ENCODE assay signal across 24 cellular contexts in the genomic region with DNA sequence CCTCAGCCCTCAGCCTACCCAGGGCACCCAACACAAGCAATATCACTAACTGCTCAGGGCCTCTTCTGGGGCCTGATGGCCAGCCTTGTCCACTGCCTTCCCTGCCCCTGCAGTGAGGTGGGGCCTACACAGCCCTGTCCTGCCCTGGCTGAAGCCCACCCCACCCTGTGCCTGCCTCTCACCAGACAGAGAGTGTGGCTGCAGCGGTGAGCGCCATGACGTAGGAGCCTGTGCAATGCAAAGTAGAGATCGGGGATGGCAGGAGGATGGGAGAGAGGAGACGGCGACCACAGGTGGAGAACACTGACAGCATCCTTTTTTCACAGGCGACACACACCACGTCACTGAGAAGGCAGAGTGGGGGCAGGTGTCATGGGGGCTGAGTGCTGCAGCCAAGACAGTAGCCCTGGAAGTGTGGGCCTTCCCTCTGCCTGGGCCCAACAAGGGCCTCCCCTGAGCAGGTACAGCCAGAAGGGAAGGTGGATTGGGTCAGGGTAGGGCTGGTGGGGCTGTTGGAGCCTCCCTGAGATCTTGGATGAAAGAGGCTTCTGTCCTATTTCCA.
DNase-seq lines count a peak whose midpoint lies in the region; ATAC-seq, FAIRE-seq and TF ChIP-seq lines count a peak whose summit lies in the region.
"Had no signal": no experiment of that assay in that cellular context is flagged by ENCODE, and none has a peak within 500 bp of the region (broad histone marks: within the 10 kb centered on the region; RNA-seq: fewer than 3 reads in every experiment).

No MANE protein-coding gene starts in this region.

- peak overlapping the region; percentile 18 for H3K27ac Mint-ChIP-seq in progenitor cell of endocrine pancreas
- H3K27ac Mint-ChIP-seq: H9 had no signal

- intact Hi-C loops in HepG2 (cut with micrococcal nuclease; ENCODE audit: unreplicated experiment), result no loop called here
- intact Hi-C loops in right lobe of liver (cut with DNase I), result no loop called here

- POLR2A ChIA-PET in HepG2 (lab: Yijun Ruan, JAX), result no interaction called here
- POLR2A ChIA-PET in H1 (lab: Charles Lee; ENCODE audit: partially characterized antibody), result no interaction called here

- H3K9me3 ChIP-seq in HepG2 (ENCODE audit: low read length) (no peaks in the 10 kb centered on the region), right lobe of liver (no peaks in the 10 kb centered on the region), H1 (ENCODE audit: insufficient read depth in 2 of 2, low read depth in 1 of 2, low read length in 1 of 2) (no peaks in the 10 kb centered on the region), BE2C (no peaks in the 10 kb centered on the region)
- H3K9me3 ChIP-seq: SJCRH30 had no signal

- no peak overlapping the region for H3K23ac ChIP-seq in H1 (ENCODE audit: insufficient read length)

- TF ChIP-seq POLR2A in HepG2 (IDR thresholded peaks at IDR 0.05; ENCODE audit: insufficient read depth in 1 of 2, low read depth in 2 of 2, low read length in 2 of 2), result no peak
- no peak for TF ChIP-seq POLR2A in right lobe of liver (IDR thresholded peaks at IDR 0.05)
- no peak for TF ChIP-seq POLR2A in H1 (IDR thresholded peaks at IDR 0.05; ENCODE audit: control extremely low read depth in 1 of 2, low read depth in 2 of 2, low read length in 2 of 2)

- no peak overlapping the region for H3K27ac ChIP-seq in HepG2 (ENCODE audit: extremely low read length, insufficient read depth, low read length)
- H3K27ac ChIP-seq in right lobe of liver, result no peak overlapping the region
- no peak overlapping the region for H3K27ac ChIP-seq in H1 (ENCODE audit: low read depth, low read length)
- H3K27ac ChIP-seq: KMS-11, PC-9, SJCRH30 had no signal

- no peak overlapping the region for H3K9ac ChIP-seq in HepG2 (ENCODE audit: insufficient read depth, low read depth, low read length)
- no peak overlapping the region for H3K9ac ChIP-seq in H1 (replicated peaks in 1 of 4; ENCODE audit: extremely low read depth in 1 of 4, low read depth in 3 of 4, low read length in 3 of 4)
- H3K9ac ChIP-seq: KMS-11 had no signal

- H3K27me3 Mint-ChIP-seq in progenitor cell of endocrine pancreas, result no peaks in the 10 kb centered on the region
- H3K27me3 Mint-ChIP-seq: CD8-positive, alpha-beta memory T cell had no signal

- CTCF ChIA-PET in HepG2 (lab: Yijun Ruan, JAX; ENCODE audit: low intra/inter-chr PET ratio, low total read pairs), result no interaction called here
- CTCF ChIA-PET in H1 (lab: Charles Lee; ENCODE audit: partially characterized antibody), result no interaction called here

- peak overlapping the region; percentile 36; the same call in 1 of the 2 replicates for H4K8ac ChIP-seq in H1 (ENCODE audit: extremely low read depth, insufficient read depth, low read length)

- H3K23me2 ChIP-seq in H1 (ENCODE audit: low read depth, low read length), result no peaks in the 10 kb centered on the region

- H3K14ac ChIP-seq in H1 (ENCODE audit: insufficient read length), result no peak overlapping the region

- H3K36me3 ChIP-seq in HepG2 (replicated peaks in 1 of 2; ENCODE audit: control insufficient read depth in 1 of 2, insufficient read depth in 2 of 2, low read length in 2 of 2) (peaks cover 48 to 95% of the 10 kb centered on the region in 2 experiments), right lobe of liver (peaks cover 7 to 99% (median 59%) of the 10 kb centered on the region in 4 donors), H1 (ENCODE audit: control insufficient read depth in 2 of 4, insufficient read depth in 4 of 4, low read length in 3 of 4) (peaks cover 28 to 68% (median 52%) of the 10 kb centered on the region in 4 experiments), BE2C (peaks cover 87% of the 10 kb centered on the region)

- H3K36me3 Mint-ChIP-seq in progenitor cell of endocrine pancreas (ENCODE audit: insufficient read depth), result peaks cover 19% of the 10 kb centered on the region

- no peak overlapping the region for H2AFZ ChIP-seq in HepG2 (ENCODE audit: low read length)
- H2AFZ ChIP-seq in H1 (ENCODE audit: low read length), result no peak overlapping the region
- H2AFZ ChIP-seq: PC-9 had no signal

- no peak for ATAC-seq in HepG2
- no peak for ATAC-seq in right lobe of liver
- ATAC-seq: Right ventricle myocardium inferior had no signal

- TF ChIP-seq CTCF in HepG2 (CRISPR knock-in tag; IDR thresholded peaks at IDR 0.05), result no peak
- TF ChIP-seq CTCF in right lobe of liver (IDR thresholded peaks at IDR 0.05), result no peak
- TF ChIP-seq CTCF in H1 (IDR thresholded peaks at IDR 0.05; ENCODE audit: control extremely low read depth in 1 of 3, insufficient read depth in 1 of 3, low read depth in 1 of 3, low read length in 3 of 3), result no peak
- TF ChIP-seq CTCF in progenitor cell of endocrine pancreas (IDR thresholded peaks at IDR 0.05; ENCODE audit: unreplicated experiment), result no peak
- no peak for TF ChIP-seq CTCF in BE2C (IDR thresholded peaks at IDR 0.05; ENCODE audit: low read depth, low read length)

- H3K79me2 ChIP-seq in HepG2 (ENCODE audit: insufficient read depth, low read length), result no peaks in the 10 kb centered on the region
- H3K79me2 ChIP-seq in H1 (ENCODE audit: control insufficient read depth in 1 of 2, insufficient read depth in 2 of 2, low read length in 2 of 2), result no peaks in the 10 kb centered on the region

- FAIRE-seq in HepG2 (lab: Jason Lieb, UNC) (no peak), H1 (lab: Jason Lieb, UNC) (no peak)
- FAIRE-seq: A204.1, GM18507 had no signal

- H2BK12ac ChIP-seq in H1 (ENCODE audit: low read depth, low read length), result no peak overlapping the region

- H3K4ac ChIP-seq in H1 (replicated peaks; ENCODE audit: insufficient read length, low read depth, low read length), result no peak overlapping the region

- H2BK120ac ChIP-seq in H1 (replicated peaks; ENCODE audit: low read depth, low read length), result no peak overlapping the region

- no peak overlapping the region for H4K91ac ChIP-seq in H1 (replicated peaks; ENCODE audit: insufficient read length, low read length)

- H2BK20ac ChIP-seq in H1 (ENCODE audit: low read length), result no peak overlapping the region

- H3K18ac ChIP-seq in H1 (ENCODE audit: extremely low read depth, low read length), result no peak overlapping the region

- no peak overlapping the region for H3K56ac ChIP-seq in H1 (replicated peaks; ENCODE audit: insufficient read length, low read depth, low read length)

- H3K4me3 Mint-ChIP-seq in progenitor cell of endocrine pancreas (ENCODE audit: low read depth), result no peak overlapping the region
- H3K4me3 Mint-ChIP-seq: CD14-positive monocyte; CD8-positive, alpha-beta memory T cell; H9 had no signal

- DNase-seq in HepG2 (ENCODE audit: low spot score) (no peak), right lobe of liver (no peak), H1 (ENCODE audit: low read depth in 1 of 2, low spot score in 2 of 2) (no peak), progenitor cell of endocrine pancreas (ENCODE audit: low spot score, unreplicated experiment) (no peak), BE2C (no peak), mucosa of gallbladder (ENCODE audit: low spot score) (no peak), activated T-cell treated with anti-CD3 and anti-CD28 coated beads for 4 hours (no peak)
- DNase-seq: AML-193; Calu3; CD8-positive, alpha-beta memory T cell; H9; NCI-H1048; NCI-H1417; NCI-H1694; NCI-H2029 treated with DMSO at 0.1 percent for 48 hours; NCI-H446 treated with DMSO at 0.1 percent for 48 hours; NCI-H526; PC-9; SJCRH30 had no signal

- H3K4me1 Mint-ChIP-seq in progenitor cell of endocrine pancreas (ENCODE audit: low read depth), result no peaks in the 10 kb centered on the region
- H3K4me1 Mint-ChIP-seq: CD14-positive monocyte; CD8-positive, alpha-beta memory T cell; H9 had no signal

- H2BK15ac ChIP-seq in H1 (ENCODE audit: low read length), result no peak overlapping the region

- no peak overlapping the region; the same call in 1 of the 2 replicates for H2BK5ac ChIP-seq in H1 (ENCODE audit: low read depth, low read length)

- H3K27me3 ChIP-seq in HepG2 (ENCODE audit: control insufficient read depth in 1 of 2, insufficient read depth in 2 of 2, low read length in 2 of 2) (no peaks in the 10 kb centered on the region), right lobe of liver (no peaks in the 10 kb centered on the region), H1 (replicated peaks in 1 of 4; ENCODE audit: control insufficient read depth in 3 of 4, extremely low read depth in 1 of 4, insufficient read depth in 3 of 4, low read length in 3 of 4) (no peaks in the 10 kb centered on the region), BE2C (no peaks in the 10 kb centered on the region)
- H3K27me3 ChIP-seq: SJCRH30 had no signal

- no peak for TF ChIP-seq RAD21 in HepG2 (CRISPR knock-in tag; IDR thresholded peaks at IDR 0.05)
- TF ChIP-seq RAD21 in H1 (IDR thresholded peaks at IDR 0.05 in 1 of 2, conservative IDR thresholded peaks at IDR 0.05 in 1 of 2; ENCODE audit: low read depth in 2 of 2, low read length in 2 of 2), result no peak

- no peaks in the 10 kb centered on the region for H3K4me1 ChIP-seq in HepG2 (ENCODE audit: insufficient read depth, low read length)
- no peaks in the 10 kb centered on the region for H3K4me1 ChIP-seq in right lobe of liver
- H3K4me1 ChIP-seq in H1 (replicated peaks in 1 of 4; ENCODE audit: control insufficient read depth in 3 of 4, insufficient read depth in 4 of 4, low read length in 3 of 4), result no peaks in the 10 kb centered on the region
- H3K4me1 ChIP-seq in BE2C, result no peaks in the 10 kb centered on the region
- H3K4me1 ChIP-seq: SJCRH30 had no signal

- TF ChIP-seq EP300 in HepG2 (IDR thresholded peaks at IDR 0.05; ENCODE audit: low read depth in 2 of 2, low read length in 2 of 2) (no peak), HepG2 (CRISPR knock-in tag; IDR thresholded peaks at IDR 0.05; ENCODE audit: borderline replicate concordance) (no peak), H1 (IDR thresholded peaks at IDR 0.05; ENCODE audit: borderline replicate concordance in 1 of 2, low read depth in 2 of 2, low read length in 2 of 2) (no peak)

- H2AK5ac ChIP-seq in H1 (ENCODE audit: low read depth, low read length), result no peak overlapping the region

- H4K20me1 ChIP-seq in HepG2 (ENCODE audit: insufficient read depth, low read length), result no peaks in the 10 kb centered on the region
- H4K20me1 ChIP-seq in H1 (replicated peaks in 1 of 2; ENCODE audit: control insufficient read depth in 1 of 2, insufficient read depth in 2 of 2, low read length in 2 of 2), result peaks cover 5 to 13% of the 10 kb centered on the region in 2 experiments

- H3K4me2 ChIP-seq in HepG2 (ENCODE audit: low read depth, low read length) (no peak overlapping the region), H1 (ENCODE audit: insufficient read depth in 1 of 2, low read depth in 2 of 2, low read length in 2 of 2) (no peak overlapping the region)
- H3K4me2 ChIP-seq: KMS-11, PC-9 had no signal

- H3K4me3 ChIP-seq in HepG2 (replicated peaks in 1 of 3; ENCODE audit: insufficient read depth in 1 of 3, low read depth in 2 of 3, low read length in 3 of 3) (no peak overlapping the region), right lobe of liver (no peak overlapping the region), H1 (ENCODE audit: extremely low read depth in 1 of 4, insufficient read depth in 2 of 4, low read depth in 3 of 4, low read length in 4 of 4) (no peak overlapping the region), BE2C (ENCODE audit: low read depth, low read length) (no peak overlapping the region)
- H3K4me3 ChIP-seq: PC-9, SJCRH30 had no signal

- H4K5ac ChIP-seq in H1 (ENCODE audit: insufficient read length, low read depth, low read length), result no peak overlapping the region

- WGBS in HepG2 (ENCODE audit: low lambda C conversion rate), result 98% methylated on average over 8 of the region's 8 CpGs
- WGBS in right lobe of liver (ENCODE audit: insufficient coverage, low coverage, low lambda C conversion rate, missing lambda C conversion rate), result 93% methylated on average over 8 of the region's 8 CpGs
- WGBS in H1 (ENCODE audit: extremely low coverage in 1 of 2, insufficient coverage in 1 of 2, insufficient read length in 1 of 2, insufficient replicate concordance in 2 of 2, low coverage in 1 of 2, low lambda C conversion rate in 2 of 2, missing lambda C conversion rate in 1 of 2), 2 experiments, result 90% methylated on average over 8 of the region's 8 CpGs; no CpG with 5 or more reads in 1 of the 2 experiments

- BruUV-seq in HepG2 (replicated peaks; lab: Mats Ljungman, UMichigan), result no TSS peak

- H3K9me3 Mint-ChIP-seq in progenitor cell of endocrine pancreas (ENCODE audit: low read depth), result no peaks in the 10 kb centered on the region
- H3K9me3 Mint-ChIP-seq: CD14-positive monocyte; CD8-positive, alpha-beta memory T cell; H9 had no signal

- H3K79me1 ChIP-seq in H1 (ENCODE audit: low read depth, low read length), result no peaks in the 10 kb centered on the region; the same call in 1 of the 2 replicates

- in situ Hi-C loops in HepG2 (cut with HindIII; ENCODE audit: extremely low pct_ligation_motif_present, low pct_unique_long_range_greater_than_20kb), result no loop called here
